In the genomic region with DNA sequence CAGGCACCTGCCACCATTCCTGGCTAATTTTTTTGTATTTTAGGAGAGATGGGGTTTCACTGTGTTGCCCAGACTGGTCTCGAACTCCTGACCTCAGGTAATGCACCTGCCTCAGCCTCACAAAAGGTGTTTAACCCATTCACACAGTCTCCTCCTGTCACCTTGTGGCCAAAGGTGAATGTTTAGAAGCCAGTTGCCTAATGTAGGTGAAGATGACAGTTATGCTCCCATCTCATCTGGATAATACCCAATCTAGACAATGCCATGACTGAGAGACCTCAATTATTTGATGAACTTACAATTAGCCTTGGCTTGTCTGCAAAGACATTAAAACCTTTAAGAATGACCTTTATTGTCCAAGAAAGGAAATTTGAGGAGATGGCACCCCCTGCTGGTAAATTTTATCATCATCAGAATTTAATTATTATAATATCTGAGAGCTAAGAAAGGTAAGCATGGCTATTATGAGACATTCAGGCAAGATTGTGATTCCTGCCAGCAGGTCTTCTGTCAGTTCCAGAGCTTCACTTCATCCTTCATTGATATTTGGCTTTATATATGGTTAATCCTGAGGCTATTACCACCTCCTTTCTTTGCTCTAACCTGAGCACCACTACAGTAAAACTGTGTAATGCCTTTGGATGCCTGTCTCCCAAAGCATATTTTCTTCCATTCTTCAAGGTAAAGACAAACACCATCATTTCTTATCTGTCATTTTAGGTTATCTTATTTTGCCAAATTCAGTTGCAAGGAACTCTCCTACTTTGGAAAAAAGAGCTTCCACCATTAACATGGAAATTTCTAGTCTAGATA, we compare ENCODE assay signal across 8 cellular contexts.
DNase-seq lines count a peak whose midpoint lies in the region; ATAC-seq lines count a peak whose summit lies in the region.

No MANE protein-coding gene starts in this region.

- H3K4me1 Mint-ChIP-seq in activated naive CD4-positive, alpha-beta T cell treated with anti-CD3 and anti-CD28 coated beads for 36 hours (ENCODE audit: low read depth) = no peaks in the 10 kb centered on the region

- no peak overlapping the region for H3K27ac Mint-ChIP-seq in activated naive CD4-positive, alpha-beta T cell treated with anti-CD3 and anti-CD28 coated beads for 36 hours

- H3K36me3 Mint-ChIP-seq in activated naive CD4-positive, alpha-beta T cell treated with anti-CD3 and anti-CD28 coated beads for 36 hours (ENCODE audit: low read depth) = no peaks in the 10 kb centered on the region

- no peak overlapping the region for H3K14ac ChIP-seq in trophoblast cell (ENCODE audit: low read length)

- H3K27me3 ChIP-seq in trophoblast cell (ENCODE audit: insufficient read depth, low read length) = no peaks in the 10 kb centered on the region

- no peak overlapping the region for H3K23ac ChIP-seq in trophoblast cell (ENCODE audit: low read length)

- no peak overlapping the region for H2AFZ ChIP-seq in trophoblast cell (ENCODE audit: insufficient read depth, low read length, poor library complexity)

- no peak overlapping the region for H4K12ac ChIP-seq in trophoblast cell (ENCODE audit: low read depth, low read length)

- H3K4ac ChIP-seq in trophoblast cell (ENCODE audit: low read depth, low read length) = no peak overlapping the region

- no peak overlapping the region for H4K8ac ChIP-seq in trophoblast cell (ENCODE audit: low read depth, low read length)

- no peak overlapping the region for H2BK120ac ChIP-seq in trophoblast cell (ENCODE audit: insufficient read depth, low read length, poor library complexity)

- H3K4me1 ChIP-seq in trophoblast cell (ENCODE audit: control insufficient read depth in 1 of 2, insufficient read depth in 2 of 2, low read length in 2 of 2) = no peaks in the 10 kb centered on the region

- CTCF ChIA-PET in activated naive CD4-positive, alpha-beta T cell treated with anti-CD3 and anti-CD28 coated beads for 36 hours (lab: Charles Lee) = interaction anchor here (0.6 to 10.7 kb wide), 24 partner anchors 10 to 600 kb away, joined by 3 to 187 read pairs (median 4); no protein-coding TSS in a partner anchor

- H3K27me3 Mint-ChIP-seq in activated naive CD4-positive, alpha-beta T cell treated with anti-CD3 and anti-CD28 coated beads for 36 hours (ENCODE audit: low read depth) = peaks cover 25% of the 10 kb centered on the region

- no peak overlapping the region for H4K91ac ChIP-seq in trophoblast cell (ENCODE audit: low read depth, low read length)

- H3K4me3 ChIP-seq in trophoblast cell (ENCODE audit: low read depth, low read length) = no peak overlapping the region

- no peaks in the 10 kb centered on the region for H3K79me2 ChIP-seq in trophoblast cell (ENCODE audit: control insufficient read depth, insufficient read depth, low read length, poor library complexity)

- H2BK5ac ChIP-seq in trophoblast cell (ENCODE audit: low read depth, low read length, poor library complexity) = no peak overlapping the region

- H3K4me2 ChIP-seq in trophoblast cell (ENCODE audit: low read length) = no peak overlapping the region

- H3K9ac ChIP-seq in trophoblast cell (ENCODE audit: low read length) = no peak overlapping the region

- H3K36me3 ChIP-seq in trophoblast cell (ENCODE audit: control insufficient read depth in 1 of 2, insufficient read depth in 2 of 2, low read length in 2 of 2) = no peaks in the 10 kb centered on the region

- intact Hi-C loops in activated naive CD4-positive, alpha-beta T cell treated with anti-CD3 and anti-CD28 coated beads for 36 hours (cut with micrococcal nuclease) = loop anchor here (1.0 kb wide), 6 partner anchors 245 to 1313 kb away; partner anchors contain the start of gene SERPINE2

- H3K18ac ChIP-seq in trophoblast cell (ENCODE audit: low read length) = no peak overlapping the region

- no peak overlapping the region for H2BK12ac ChIP-seq in trophoblast cell (ENCODE audit: low read length)

- no peaks in the 10 kb centered on the region for H3K9me3 Mint-ChIP-seq in activated naive CD4-positive, alpha-beta T cell treated with anti-CD3 and anti-CD28 coated beads for 36 hours

- no peak overlapping the region for H2AK5ac ChIP-seq in trophoblast cell (ENCODE audit: low read length)

- no peaks in the 10 kb centered on the region for H3K9me3 ChIP-seq in trophoblast cell (ENCODE audit: insufficient read depth, low read depth, low read length)

- peaks cover 2% of the 10 kb centered on the region for H3K79me1 ChIP-seq in trophoblast cell (ENCODE audit: low read length)

- no peak overlapping the region for H3K27ac ChIP-seq in trophoblast cell (ENCODE audit: low read depth, low read length)

- DNase-seq in activated naive CD4-positive, alpha-beta T cell treated with anti-CD3 and anti-CD28 coated beads for 36 hours = peak; percentile 50
- DNase-seq in activated naive CD4-positive, alpha-beta T cell (lab: John Stamatoyannopoulos, UW) = no peak
- DNase-seq in HPDE6-E6E7 (ENCODE audit: extremely low spot score) (peak; percentile 6), RPMI8226 (peak; percentile 28), fibroblast of peridontal ligament (ENCODE audit: extremely low read depth) (peak; percentile 67), trophoblast cell (peak; percentile 22 to 88)

- ATAC-seq in HG03442 (IDR thresholded peaks at IDR 0.05; ENCODE audit: unreplicated experiment) = no peak
- no peak for ATAC-seq in GM18907 (IDR thresholded peaks at IDR 0.05; ENCODE audit: unreplicated experiment)

- H3K4me3 Mint-ChIP-seq in activated naive CD4-positive, alpha-beta T cell treated with anti-CD3 and anti-CD28 coated beads for 36 hours = no peak overlapping the region

- WGBS in trophoblast cell (ENCODE audit: extremely low coverage, insufficient coverage, insufficient read length) = no CpG with 5 or more reads among the region's 1 CpG

Comparison
In these comparisons a context has a peak if more than half of its experiments do, and no peak if none do; other contexts are left out.
1. DNase-seq: peak in activated naive CD4-positive, alpha-beta T cell treated with anti-CD3 and anti-CD28 coated beads for 36 hours (single experiment), HPDE6-E6E7 (single experiment), RPMI8226 (single experiment), fibroblast of peridontal ligament (single experiment) and trophoblast cell (2 of 2); none in activated naive CD4-positive, alpha-beta T cell (0 of 4).